17 cellular contexts compared by ENCODE assay signal in genomic region chr20:23242104-23242503, GRCh38.
DNase-seq lines count a peak whose midpoint lies in the region; ATAC-seq and TF ChIP-seq lines count a peak whose summit lies in the region.
"Had no signal": no experiment of that assay in that cellular context is flagged by ENCODE, and none has a peak within 500 bp of the region (broad histone marks: within the 10 kb centered on the region; RNA-seq: fewer than 3 reads in every experiment).

No MANE protein-coding gene starts in this region.

- ATAC-seq in left cardiac atrium (no peak), left lobe of liver (no peak), psoas muscle (no peak), HG03196 (IDR thresholded peaks at IDR 0.05; ENCODE audit: unreplicated experiment) (no peak)
- ATAC-seq: A549, HCT116 had no signal

- TF ChIP-seq CTCF in right atrium auricular region (IDR thresholded peaks at IDR 0.05) (no peak), psoas muscle (IDR thresholded peaks at IDR 0.05) (no peak)

- H3K27me3 ChIP-seq in right atrium auricular region: no peaks in the 10 kb centered on the region
- H3K27me3 ChIP-seq in SJCRH30: no peaks in the 10 kb centered on the region
- no peaks in the 10 kb centered on the region for H3K27me3 ChIP-seq in psoas muscle (ENCODE audit: insufficient read depth in 3 of 3, low read length in 2 of 3)
- H3K27me3 ChIP-seq: BE2C had no signal

- H3K36me3 ChIP-seq in right atrium auricular region: no peaks in the 10 kb centered on the region
- H3K36me3 ChIP-seq in SJCRH30: no peaks in the 10 kb centered on the region
- no peaks in the 10 kb centered on the region for H3K36me3 ChIP-seq in psoas muscle (ENCODE audit: insufficient read depth in 1 of 2, low read depth in 1 of 2)
- H3K36me3 ChIP-seq: BE2C had no signal

- WGBS in psoas muscle, 3 donors: 60 to 83% (median 62%) methylated on average over 2 of the region's 2 CpGs

- H3K4me3 ChIP-seq in right atrium auricular region: no peak overlapping the region
- no peak overlapping the region for H3K4me3 ChIP-seq in SJCRH30
- H3K4me3 ChIP-seq in psoas muscle: no peak overlapping the region
- H3K4me3 ChIP-seq: A549, GM23248 had no signal

- DNase-seq in right atrium auricular region (ENCODE audit: low spot score): peak; percentile 34
- no peak for DNase-seq in left cardiac atrium
- peak; percentile 52 to 66 for DNase-seq in SJCRH30
- DNase-seq in left lobe of liver (ENCODE audit: low spot score): peak; percentile 10
- peak; percentile 27 for DNase-seq in ureter (ENCODE audit: low spot score)
- DNase-seq in psoas muscle: no peak
- DNase-seq in NCI-H2227 (lab: John Stamatoyannopoulos, UW; ENCODE audit: unreplicated experiment): no peak
- DNase-seq: BE2C; CD4-positive, alpha-beta memory T cell; DMS153; GF-D8; GM23248 had no signal

- intact Hi-C loops in left cardiac atrium (cut with DNase I): no loop called here
- intact Hi-C loops in psoas muscle (cut with DNase I): loop anchor here (10.0 kb wide), 2 partner anchors 93 to 197 kb away; partner anchors contain the start of gene THBD (in 1 of the 2)

- H3K4me1 ChIP-seq in right atrium auricular region: peaks cover 0 to 12% of the 10 kb centered on the region in 2 donors
- peaks cover 28% of the 10 kb centered on the region for H3K4me1 ChIP-seq in SJCRH30
- peaks cover under 1% of the 10 kb centered on the region for H3K4me1 ChIP-seq in psoas muscle
- H3K4me1 ChIP-seq: A549, BE2C had no signal

- H3K27ac ChIP-seq in right atrium auricular region: no peak overlapping the region
- peak overlapping the region; percentile 87 for H3K27ac ChIP-seq in SJCRH30
- no peak overlapping the region for H3K27ac ChIP-seq in psoas muscle
- H3K27ac ChIP-seq: A549, C4-2B, GM23248, HL-60 had no signal

- peaks cover 0 to 5% of the 10 kb centered on the region in 2 donors for H3K9me3 ChIP-seq in right atrium auricular region
- H3K9me3 ChIP-seq in SJCRH30 (replicated peaks): no peaks in the 10 kb centered on the region
- H3K9me3 ChIP-seq in psoas muscle: no peaks in the 10 kb centered on the region
- H3K9me3 ChIP-seq: BE2C had no signal

Comparison
In these comparisons a context has a peak if more than half of its experiments do, and no peak if none do; other contexts are left out.
1. DNase-seq: peak in right atrium auricular region (single experiment), SJCRH30 (2 of 2), left lobe of liver (single experiment) and ureter (single experiment); none in left cardiac atrium (single experiment), psoas muscle (0 of 2) and NCI-H2227 (single experiment).
2. intact Hi-C loops: an anchor here in psoas muscle (10.0 kb wide); none called in left cardiac atrium.